ENCODE assay signal across 7 cellular contexts in the genomic region with DNA sequence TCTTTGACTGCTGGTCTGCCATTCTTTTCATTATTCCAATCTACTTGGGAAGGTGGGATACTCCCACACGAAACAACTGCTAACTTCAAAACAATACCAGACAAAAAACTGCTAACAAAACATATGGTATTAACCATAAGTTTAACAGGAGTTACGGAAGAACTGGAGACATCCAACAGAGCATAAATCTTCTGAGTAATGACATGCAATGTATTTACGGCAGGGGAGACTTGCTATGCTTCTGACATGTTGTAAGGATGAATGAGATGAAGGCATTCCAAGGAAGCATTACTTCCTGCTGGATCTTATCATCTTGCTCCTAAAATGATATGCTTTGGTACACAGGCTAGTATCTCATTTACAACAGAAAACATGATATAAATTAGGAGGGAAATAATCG.
"Had no signal": no experiment of that assay in that cellular context is flagged by ENCODE, and none has a peak within 500 bp of the region (broad histone marks: within the 10 kb centered on the region; RNA-seq: fewer than 3 reads in every experiment).

No MANE protein-coding gene starts in this region.

- H3K9me3 ChIP-seq: HAP-1 had no signal

- H3K4me3 ChIP-seq: GM23248, HAP-1 had no signal

- H3K4me1 ChIP-seq: HAP-1 had no signal

- H3K27ac ChIP-seq: GM23248 had no signal

- DNase-seq: GM23248, GOT3, H7, IMR-90, KBM-7 had no signal

- ATAC-seq: HCT116 had no signal
